Comparison of ENCODE assay signal across 20 cellular contexts in the genomic region with DNA sequence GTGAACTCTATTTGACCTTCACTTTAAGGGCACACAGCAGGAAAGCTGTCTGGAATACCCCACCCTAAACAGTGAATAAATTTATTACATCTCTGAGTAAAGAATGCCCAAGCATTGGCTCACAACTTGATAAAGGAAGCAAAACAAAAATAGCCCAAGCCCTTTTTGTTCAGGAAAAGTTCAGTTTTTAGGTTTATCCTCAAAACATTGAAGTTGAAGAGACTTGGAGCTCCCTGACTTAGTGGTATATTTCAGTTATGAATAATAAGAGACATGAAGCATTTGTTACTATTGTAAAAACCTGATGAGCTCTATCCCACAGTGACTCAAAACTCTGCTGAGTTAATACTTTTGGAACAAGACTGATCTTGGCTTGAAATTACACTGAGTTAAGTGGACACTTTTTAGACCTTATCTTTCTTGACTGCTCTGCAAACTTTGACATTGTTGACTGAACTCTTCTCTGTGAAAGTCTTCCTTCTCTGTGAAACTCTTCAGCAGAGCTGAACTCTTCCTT.
A peak's percentile ranks its signal among the peaks of the same experiment; 100 is the strongest.
DNase-seq lines count a peak whose midpoint lies in the region; ATAC-seq, FAIRE-seq and TF ChIP-seq lines count a peak whose summit lies in the region.
"Had no signal": no experiment of that assay in that cellular context is flagged by ENCODE, and none has a peak within 500 bp of the region (broad histone marks: within the 10 kb centered on the region; RNA-seq: fewer than 3 reads in every experiment).

No MANE protein-coding gene starts in this region.

- no peak overlapping the region for H3K27ac ChIP-seq in endothelial cell of umbilical vein (ENCODE audit: insufficient read depth, low read depth, low read length)
- H3K27ac ChIP-seq: BLaER1 treated with 17β-estradiol and CSF1 and Interleukin-3, amounts not matched to agents 10 nM and 100 nM had no signal

- H3K27ac Mint-ChIP-seq in activated CD4-positive, alpha-beta T cell treated with anti-CD3 and anti-CD28 coated beads for 36 hours: no peak overlapping the region
- H3K27ac Mint-ChIP-seq: CD8-positive, alpha-beta memory T cell; GM23338 had no signal

- H3K27me3 ChIP-seq in endothelial cell of umbilical vein (ENCODE audit: control insufficient read depth in 2 of 2, insufficient read depth in 2 of 2, low read length in 2 of 2): no peaks in the 10 kb centered on the region
- H3K27me3 ChIP-seq: BLaER1 treated with 17β-estradiol and CSF1 and Interleukin-3, amounts not matched to agents 10 nM and 100 nM had no signal

- peak overlapping the region; percentile 12 for H3K4me2 ChIP-seq in endothelial cell of umbilical vein (ENCODE audit: insufficient read depth, low read length)
- H3K4me2 ChIP-seq: BLaER1 treated with 17β-estradiol and CSF1 and Interleukin-3, amounts not matched to agents 10 nM and 100 nM; GM23338 had no signal

- no peak overlapping the region for H3K4me3 ChIP-seq in AG10803 (ENCODE audit: low read length)
- no peak overlapping the region for H3K4me3 ChIP-seq in endothelial cell of umbilical vein (replicated peaks in 1 of 3; ENCODE audit: insufficient read depth in 1 of 3, low read depth in 1 of 3, low read length in 3 of 3)
- H3K4me3 ChIP-seq: BLaER1 treated with 17β-estradiol and CSF1 and Interleukin-3, amounts not matched to agents 10 nM and 100 nM; GM12878; GM23338 had no signal

- peaks cover 34% of the 10 kb centered on the region for H3K4me1 ChIP-seq in endothelial cell of umbilical vein (ENCODE audit: control insufficient read depth, extremely low read depth, insufficient read depth, low read length)

- no peaks in the 10 kb centered on the region for H3K9me3 ChIP-seq in endothelial cell of umbilical vein (replicated peaks; ENCODE audit: control insufficient read depth, insufficient read depth, low read length)
- H3K9me3 ChIP-seq: BLaER1 treated with 17β-estradiol and CSF1 and Interleukin-3, amounts not matched to agents 10 nM and 100 nM had no signal

- CTCF ChIA-PET in endothelial cell of umbilical vein (lab: Charles Lee): interaction anchor here (1.1 to 1.7 kb wide), 2 partner anchors 64 to 247 kb away, joined by 4 read pairs; no protein-coding TSS in a partner anchor
- CTCF ChIA-PET in activated CD4-positive, alpha-beta T cell treated with anti-CD3 and anti-CD28 coated beads for 36 hours (lab: Charles Lee): interaction anchor here (0.6 kb wide), 1 partner anchor 126 kb away, joined by 3 read pairs; no protein-coding TSS in a partner anchor

- BruUV-seq in endothelial cell of umbilical vein (replicated peaks; lab: Mats Ljungman, UMichigan): no TSS peak

- no peaks in the 10 kb centered on the region for H3K27me3 Mint-ChIP-seq in activated CD4-positive, alpha-beta T cell treated with anti-CD3 and anti-CD28 coated beads for 36 hours
- H3K27me3 Mint-ChIP-seq: CD8-positive, alpha-beta memory T cell had no signal

- H3K79me2 ChIP-seq in endothelial cell of umbilical vein (ENCODE audit: control insufficient read depth, insufficient read depth, low read length): no peaks in the 10 kb centered on the region

- dilution Hi-C loops in endothelial cell of umbilical vein (cut with MboI; ENCODE audit: extremely low pct_ligation_motif_present, low sequenced_read_pairs): no loop called here

- H2AFZ ChIP-seq in endothelial cell of umbilical vein (ENCODE audit: low read depth, low read length): no peak overlapping the region
- H2AFZ ChIP-seq: GM23338 had no signal

- peak; percentile 24 for DNase-seq in AG10803 (ENCODE audit: low read depth)
- peak; percentile 22 for DNase-seq in LoVo (ENCODE audit: low spot score)
- peak; percentile 56 for DNase-seq in endothelial cell of umbilical vein (ENCODE audit: low read depth, low spot score)
- DNase-seq in lung microvascular endothelial cell (ENCODE audit: low read depth in 2 of 2): peak; percentile 10 to 15
- no peak for DNase-seq in DMS114 treated with DMSO at 0.1 percent for 48 hours (lab: John Stamatoyannopoulos, UW; ENCODE audit: unreplicated experiment)
- no peak for DNase-seq in inferior parietal cortex (ENCODE audit: extremely low spot score)
- no peak for DNase-seq in ecto neural progenitor cell (ENCODE audit: low spot score)
- no peak for DNase-seq in activated CD4-positive, alpha-beta T cell treated with anti-CD3 and anti-CD28 coated beads for 36 hours
- DNase-seq: CD8-positive, alpha-beta memory T cell; DMS79 treated with DMSO at 0.1 percent for 48 hours; KBM-7; NCI-H1048; NCI-H146; NCI-H2081; NCI-H82 had no signal

- H4K20me1 ChIP-seq in endothelial cell of umbilical vein (replicated peaks; ENCODE audit: control insufficient read depth, extremely low read depth, insufficient read depth, low read length): no peaks in the 10 kb centered on the region
- H4K20me1 ChIP-seq: BLaER1 treated with 17β-estradiol and CSF1 and Interleukin-3, amounts not matched to agents 10 nM and 100 nM had no signal

- POLR2A ChIA-PET in endothelial cell of umbilical vein (lab: Charles Lee): no interaction called here
- POLR2A ChIA-PET in activated CD4-positive, alpha-beta T cell treated with anti-CD3 and anti-CD28 coated beads for 36 hours (lab: Charles Lee): interaction anchor here (0.6 kb wide), 1 partner anchor 334 kb away, joined by 3 read pairs; no protein-coding TSS in a partner anchor

- peaks cover 2% of the 10 kb centered on the region for H3K36me3 Mint-ChIP-seq in activated CD4-positive, alpha-beta T cell treated with anti-CD3 and anti-CD28 coated beads for 36 hours (ENCODE audit: low read depth)

- FAIRE-seq in endothelial cell of umbilical vein (lab: Jason Lieb, UNC): no peak
- FAIRE-seq: D721Med, G401.6, GM12878 had no signal

- no peak for TF ChIP-seq POLR2A in endothelial cell of umbilical vein (IDR thresholded peaks at IDR 0.05; ENCODE audit: low read depth, low read length)

- H3K9me1 ChIP-seq in endothelial cell of umbilical vein (replicated peaks; ENCODE audit: control insufficient read depth, extremely low read depth, insufficient read depth, low read length): no peaks in the 10 kb centered on the region

- H3K4me1 Mint-ChIP-seq in activated CD4-positive, alpha-beta T cell treated with anti-CD3 and anti-CD28 coated beads for 36 hours: no peaks in the 10 kb centered on the region

- no peak overlapping the region for H3K9ac ChIP-seq in endothelial cell of umbilical vein (replicated peaks; ENCODE audit: extremely low read depth, insufficient read depth, low read length)
- H3K9ac ChIP-seq: BLaER1 treated with 17β-estradiol and CSF1 and Interleukin-3, amounts not matched to agents 10 nM and 100 nM had no signal

- no peak for ATAC-seq in activated CD4-positive, alpha-beta T cell treated with anti-CD3 and anti-CD28 coated beads for 36 hours
- ATAC-seq: GM12878, GM23338 had no signal

- TF ChIP-seq CTCF in AG10803 (conservative IDR thresholded peaks at IDR 0.05; ENCODE audit: low read length) (no peak), endothelial cell of umbilical vein (IDR thresholded peaks at IDR 0.05; ENCODE audit: extremely low read depth in 1 of 2, insufficient read depth in 1 of 2, low read depth in 1 of 2, low read length in 2 of 2) (no peak)

- H3K36me3 ChIP-seq in endothelial cell of umbilical vein (ENCODE audit: control insufficient read depth in 2 of 2, extremely low read depth in 1 of 2, insufficient read depth in 2 of 2, low read length in 2 of 2): no peaks in the 10 kb centered on the region
- H3K36me3 ChIP-seq: BLaER1 treated with 17β-estradiol and CSF1 and Interleukin-3, amounts not matched to agents 10 nM and 100 nM had no signal

- intact Hi-C loops in endothelial cell of umbilical vein (cut with micrococcal nuclease): no loop called here
- intact Hi-C loops in activated CD4-positive, alpha-beta T cell treated with anti-CD3 and anti-CD28 coated beads for 36 hours (cut with DNase I, micrococcal nuclease): loop anchor here in 1 of 2 experiments (10.0 kb wide), 1 partner anchor 246 kb away; no protein-coding TSS in a partner anchor

- no peak overlapping the region for H3K4me3 Mint-ChIP-seq in activated CD4-positive, alpha-beta T cell treated with anti-CD3 and anti-CD28 coated beads for 36 hours
- H3K4me3 Mint-ChIP-seq: CD8-positive, alpha-beta memory T cell; GM23338 had no signal

- no peaks in the 10 kb centered on the region for H3K9me3 Mint-ChIP-seq in activated CD4-positive, alpha-beta T cell treated with anti-CD3 and anti-CD28 coated beads for 36 hours (ENCODE audit: low read depth)
- H3K9me3 Mint-ChIP-seq: CD8-positive, alpha-beta memory T cell; GM23338 had no signal

TF ChIP-seq in endothelial cell of umbilical vein, 7 proteins besides CTCF, POLR2A, EP300 and RAD21:
- TF ChIP-seq JUN (IDR thresholded peaks at IDR 0.05; ENCODE audit: borderline replicate concordance, insufficient read depth, insufficient read length, low read depth): no peak
- no peak for TF ChIP-seq GATA2 (IDR thresholded peaks at IDR 0.05; ENCODE audit: insufficient read depth, insufficient read length, low read depth, low read length)
- no peak for TF ChIP-seq MYC (IDR thresholded peaks at IDR 0.05; ENCODE audit: low read depth, low read length)
TF ChIP-seq in endothelial cell of umbilical vein: peak in this region for 0.

Comparison
In these comparisons a context has a peak if more than half of its experiments do, and no peak if none do; other contexts are left out.
1. DNase-seq: peak in AG10803 (single experiment), LoVo (single experiment), endothelial cell of umbilical vein (single experiment) and lung microvascular endothelial cell (2 of 2); none in DMS114 treated with DMSO at 0.1 percent for 48 hours (single experiment), inferior parietal cortex (single experiment), ecto neural progenitor cell (single experiment) and activated CD4-positive, alpha-beta T cell treated with anti-CD3 and anti-CD28 coated beads for 36 hours (single experiment).